ENCODE assay signal across 12 cellular contexts in the genomic region with DNA sequence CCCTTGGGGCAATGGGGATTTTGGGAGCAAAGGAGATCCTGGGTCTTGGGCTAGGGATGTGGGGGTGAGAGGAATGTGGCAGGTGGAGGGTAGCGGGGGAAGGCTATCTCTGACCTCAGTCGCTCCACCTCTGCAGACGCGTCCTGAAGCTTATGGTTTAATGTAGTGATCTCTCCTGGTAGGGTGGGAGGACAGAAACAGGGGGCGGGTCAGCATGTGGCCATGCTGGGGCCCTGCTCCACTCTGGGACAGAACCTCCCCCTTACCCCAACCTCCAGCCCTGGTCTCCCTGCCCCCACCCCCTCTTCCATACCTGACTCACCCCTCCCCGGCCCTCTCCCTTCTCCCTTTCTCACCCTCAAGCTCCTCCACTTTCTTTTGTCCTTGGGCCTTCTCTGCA. TPM values are rescaled to one million over a fixed set of nuclear protein-coding genes. Genes with fewer than 3 reads are reported as not detected.
DNase-seq lines count a peak whose midpoint lies in the region; ATAC-seq, FAIRE-seq and TF ChIP-seq lines count a peak whose summit lies in the region.
"Had no signal": no experiment of that assay in that cellular context is flagged by ENCODE, and none has a peak within 500 bp of the region (broad histone marks: within the 10 kb centered on the region; RNA-seq: fewer than 3 reads in every experiment).

No MANE protein-coding gene starts in this region.

- H2AK5ac ChIP-seq in trophoblast cell (ENCODE audit: low read length) = no peak overlapping the region

- no peaks in the 10 kb centered on the region for H3K79me2 ChIP-seq in trophoblast cell (ENCODE audit: control insufficient read depth, insufficient read depth, low read length, poor library complexity)

- no peak overlapping the region for H3K4ac ChIP-seq in trophoblast cell (ENCODE audit: low read depth, low read length)

- H3K79me1 ChIP-seq in trophoblast cell (ENCODE audit: low read length) = no peaks in the 10 kb centered on the region

- no peak overlapping the region for H3K4me2 ChIP-seq in trophoblast cell (ENCODE audit: low read length)

- peaks cover 29% of the 10 kb centered on the region for H3K4me1 Mint-ChIP-seq in activated CD8-positive, alpha-beta memory T cell treated with anti-CD3 and anti-CD28 coated beads, Interleukin-2, amount 10 ng/mL, durations not matched to agents 7 days and 5 days
- H3K4me1 Mint-ChIP-seq in activated T-helper 17 cell treated with anti-CD3 and anti-CD28 coated beads, Interleukin-2, amount 50 U/mL, for 72 hours = peaks cover 24% of the 10 kb centered on the region

- no peak for ATAC-seq in activated CD8-positive, alpha-beta memory T cell treated with anti-CD3 and anti-CD28 coated beads, Interleukin-2, amount 10 ng/mL, durations not matched to agents 7 days and 5 days
- ATAC-seq in activated T-helper 17 cell treated with anti-CD3 and anti-CD28 coated beads, Interleukin-2, amount 50 U/mL, for 72 hours (replicated peaks) = no peak
- ATAC-seq in thoracic aorta (ENCODE audit: insufficient number of reproducible peaks, low FRiP score, low read depth) (no peak), mucosa of descending colon (no peak)

- H3K36me3 ChIP-seq in thoracic aorta = no peaks in the 10 kb centered on the region
- no peaks in the 10 kb centered on the region for H3K36me3 ChIP-seq in trophoblast cell (ENCODE audit: control insufficient read depth in 1 of 2, insufficient read depth in 2 of 2, low read length in 2 of 2)
- no peaks in the 10 kb centered on the region for H3K36me3 ChIP-seq in mucosa of descending colon (ENCODE audit: low read depth)

- no peak overlapping the region for H4K12ac ChIP-seq in trophoblast cell (ENCODE audit: low read depth, low read length)

- TF ChIP-seq CTCF in thoracic aorta (IDR thresholded peaks at IDR 0.05) (no peak), mucosa of descending colon (IDR thresholded peaks at IDR 0.05) (no peak)

- H2BK12ac ChIP-seq in trophoblast cell (ENCODE audit: low read length) = no peak overlapping the region

- intact Hi-C loops in mucosa of descending colon (cut with DNase I, micrococcal nuclease) = no loop called here

- CTCF ChIA-PET in activated CD8-positive, alpha-beta memory T cell treated with anti-CD3 and anti-CD28 coated beads, Interleukin-2, amount 10 ng/mL, durations not matched to agents 7 days and 5 days (lab: Charles Lee) = interaction anchor here (0.9 to 3.8 kb wide), 4 partner anchors 13 to 95 kb away, joined by 3 to 20 read pairs (median 5); partner anchors contain the start of gene DDA1

- H3K4me3 ChIP-seq in thoracic aorta (peak overlapping the region; percentile 70), trophoblast cell (ENCODE audit: low read depth, low read length) (no peak overlapping the region), mucosa of descending colon (no peak overlapping the region)

- no peak for FAIRE-seq in GM19239 (lab: Jason Lieb, UNC)

- H3K27me3 Mint-ChIP-seq in activated CD8-positive, alpha-beta memory T cell treated with anti-CD3 and anti-CD28 coated beads, Interleukin-2, amount 10 ng/mL, durations not matched to agents 7 days and 5 days = no peaks in the 10 kb centered on the region
- H3K27me3 Mint-ChIP-seq in activated T-helper 17 cell treated with anti-CD3 and anti-CD28 coated beads, Interleukin-2, amount 50 U/mL, for 72 hours = no peaks in the 10 kb centered on the region

- no peak overlapping the region for H3K23ac ChIP-seq in trophoblast cell (ENCODE audit: low read length)

- H4K8ac ChIP-seq in trophoblast cell (ENCODE audit: low read depth, low read length) = no peak overlapping the region

- H3K4me3 Mint-ChIP-seq in activated CD8-positive, alpha-beta memory T cell treated with anti-CD3 and anti-CD28 coated beads, Interleukin-2, amount 10 ng/mL, durations not matched to agents 7 days and 5 days = peak overlapping the region; percentile 94
- peak overlapping the region; percentile 89 for H3K4me3 Mint-ChIP-seq in activated T-helper 17 cell treated with anti-CD3 and anti-CD28 coated beads, Interleukin-2, amount 50 U/mL, for 72 hours

- H3K9ac ChIP-seq in trophoblast cell (ENCODE audit: low read length) = no peak overlapping the region

- no peak overlapping the region for H2BK120ac ChIP-seq in trophoblast cell (ENCODE audit: insufficient read depth, low read length, poor library complexity)

- peak; percentile 53 for DNase-seq in activated CD8-positive, alpha-beta memory T cell treated with anti-CD3 and anti-CD28 coated beads, Interleukin-2, amount 10 ng/mL, durations not matched to agents 7 days and 5 days
- DNase-seq in activated CD8-positive, alpha-beta memory T cell treated with anti-CD3 and anti-CD28 coated beads, Interleukin-2, amount 50 U/mL, for 48 hours = no peak
- DNase-seq in thoracic aorta (ENCODE audit: low spot score) (no peak), trophoblast cell (no peak), GM19239 (ENCODE audit: insufficient read length, low spot score) (no peak), mucosa of descending colon (no peak)
- DNase-seq: AML-193; left colon; NK-92 treated with Interleukin-12 subunit alpha and Interleukin-12 subunit beta, amount 100 ng/mL, for 24 hours had no signal

- peak overlapping the region; percentile 97 for H3K27ac Mint-ChIP-seq in activated CD8-positive, alpha-beta memory T cell treated with anti-CD3 and anti-CD28 coated beads, Interleukin-2, amount 10 ng/mL, durations not matched to agents 7 days and 5 days
- H3K27ac Mint-ChIP-seq in activated T-helper 17 cell treated with anti-CD3 and anti-CD28 coated beads, Interleukin-2, amount 50 U/mL, for 72 hours = peak overlapping the region; percentile 73

- H3K18ac ChIP-seq in trophoblast cell (ENCODE audit: low read length) = no peak overlapping the region

- peaks cover 41% of the 10 kb centered on the region for H3K36me3 Mint-ChIP-seq in activated CD8-positive, alpha-beta memory T cell treated with anti-CD3 and anti-CD28 coated beads, Interleukin-2, amount 10 ng/mL, durations not matched to agents 7 days and 5 days
- H3K36me3 Mint-ChIP-seq in activated T-helper 17 cell treated with anti-CD3 and anti-CD28 coated beads, Interleukin-2, amount 50 U/mL, for 72 hours (ENCODE audit: low read depth) = peaks cover 61% of the 10 kb centered on the region

- no peak overlapping the region for H3K14ac ChIP-seq in trophoblast cell (ENCODE audit: low read length)

- H3K9me3 ChIP-seq in thoracic aorta = no peaks in the 10 kb centered on the region
- H3K9me3 ChIP-seq in trophoblast cell (ENCODE audit: insufficient read depth, low read depth, low read length) = peaks cover 3% of the 10 kb centered on the region
- H3K9me3 ChIP-seq in mucosa of descending colon = no peaks in the 10 kb centered on the region

- no CpG with 5 or more reads among the region's 6 CpGs for WGBS in trophoblast cell (ENCODE audit: extremely low coverage, insufficient coverage, insufficient read length)

- H3K9me3 Mint-ChIP-seq in activated CD8-positive, alpha-beta memory T cell treated with anti-CD3 and anti-CD28 coated beads, Interleukin-2, amount 10 ng/mL, durations not matched to agents 7 days and 5 days (ENCODE audit: low read depth) = no peaks in the 10 kb centered on the region
- no peaks in the 10 kb centered on the region for H3K9me3 Mint-ChIP-seq in activated T-helper 17 cell treated with anti-CD3 and anti-CD28 coated beads, Interleukin-2, amount 50 U/mL, for 72 hours

- no peaks in the 10 kb centered on the region for H3K27me3 ChIP-seq in layer of hippocampus (ENCODE audit: control insufficient read depth, insufficient read depth, low read length)
- no peaks in the 10 kb centered on the region for H3K27me3 ChIP-seq in thoracic aorta (replicated peaks; ENCODE audit: insufficient read depth)
- no peaks in the 10 kb centered on the region for H3K27me3 ChIP-seq in trophoblast cell (ENCODE audit: insufficient read depth, low read length)

- no peak overlapping the region for H4K91ac ChIP-seq in trophoblast cell (ENCODE audit: low read depth, low read length)

- H3K27ac ChIP-seq in layer of hippocampus (ENCODE audit: low read depth, low read length) = peak overlapping the region; percentile 73
- H3K27ac ChIP-seq in thoracic aorta = no peak overlapping the region
- no peak overlapping the region for H3K27ac ChIP-seq in trophoblast cell (ENCODE audit: low read depth, low read length)

- H3K4me1 ChIP-seq in thoracic aorta (ENCODE audit: control insufficient read depth in 1 of 2, low read depth in 2 of 2) = peaks cover 22 to 35% of the 10 kb centered on the region in 2 donors
- H3K4me1 ChIP-seq in trophoblast cell (ENCODE audit: control insufficient read depth in 1 of 2, insufficient read depth in 2 of 2, low read length in 2 of 2) = peaks cover 11 to 12% of the 10 kb centered on the region in 2 experiments
- H3K4me1 ChIP-seq in mucosa of descending colon (ENCODE audit: low read depth) = no peaks in the 10 kb centered on the region

- no peak overlapping the region for H2BK5ac ChIP-seq in trophoblast cell (ENCODE audit: low read depth, low read length, poor library complexity)

- H2AFZ ChIP-seq in trophoblast cell (ENCODE audit: insufficient read depth, low read length, poor library complexity) = no peak overlapping the region

RNA-seq across cellular contexts. Expression of gene BST2, which starts 1.4 kb away (rescaled TPM):
- 100 to 1,000 TPM; 298 to 361 TPM for total RNA-seq in activated CD8-positive, alpha-beta memory T cell treated with anti-CD3 and anti-CD28 coated beads, Interleukin-2, amount 10 ng/mL, durations not matched to agents 7 days and 5 days
- 100 to 1,000 TPM; 130 to 154 TPM for total RNA-seq in activated T-helper 17 cell treated with anti-CD3 and anti-CD28 coated beads, Interleukin-2, amount 50 U/mL, for 72 hours
- total RNA-seq in thoracic aorta = 100 to 1,000 TPM; 113 to 144 TPM
- polyA plus RNA-seq in trophoblast cell (2013) = 0.72 and 0.79 TPM in 2 replicates
- total RNA-seq in mucosa of descending colon = 10 to 100 TPM in 2 of 3 donors, 1 to 10 TPM in 1; 9.7 to 72.6 (median 28.2) TPM

RNA-seq across cellular contexts. Expression of gene CCDC194, which starts 10.0 kb away (rescaled TPM):
- total RNA-seq in activated CD8-positive, alpha-beta memory T cell treated with anti-CD3 and anti-CD28 coated beads, Interleukin-2, amount 10 ng/mL, durations not matched to agents 7 days and 5 days = 1 to 10 TPM; 4.3 to 5.9 TPM
- 1 to 10 TPM; 1.8 to 4.8 TPM for total RNA-seq in activated T-helper 17 cell treated with anti-CD3 and anti-CD28 coated beads, Interleukin-2, amount 50 U/mL, for 72 hours
- not detected for total RNA-seq in thoracic aorta
- not detected in 2 replicates for polyA plus RNA-seq in trophoblast cell (2013)
- total RNA-seq in mucosa of descending colon = under 1 TPM in 2 of 3 donors, not detected in 1; 0.53 to 0.54 TPM
- polyA plus RNA-seq: adipose tissue had no signal

RNA-seq across cellular contexts. Expression of gene MVB12A, which starts 15.8 kb away (rescaled TPM):
- total RNA-seq in activated CD8-positive, alpha-beta memory T cell treated with anti-CD3 and anti-CD28 coated beads, Interleukin-2, amount 10 ng/mL, durations not matched to agents 7 days and 5 days = 10 to 100 TPM; 40.4 to 51.1 TPM
- 10 to 100 TPM; 42.6 to 48.9 TPM for total RNA-seq in activated T-helper 17 cell treated with anti-CD3 and anti-CD28 coated beads, Interleukin-2, amount 50 U/mL, for 72 hours
- total RNA-seq in thoracic aorta (100 to 1,000 TPM in 1 of 2 donors, 10 to 100 TPM in 1; 25.3 to 103 TPM), mucosa of descending colon (10 to 100 TPM; 42.7 to 53.3 (median 52.1) TPM)
- 44.4 and 46.3 TPM in 2 replicates for polyA plus RNA-seq in trophoblast cell (2013)

RNA-seq across cellular contexts. Expression of gene PLVAP, which starts 26.9 kb away (rescaled TPM):
- total RNA-seq in activated CD8-positive, alpha-beta memory T cell treated with anti-CD3 and anti-CD28 coated beads, Interleukin-2, amount 10 ng/mL, durations not matched to agents 7 days and 5 days = not detected
- under 1 TPM in 1 of 2 donors, not detected in 1; 0.53 TPM for total RNA-seq in activated T-helper 17 cell treated with anti-CD3 and anti-CD28 coated beads, Interleukin-2, amount 50 U/mL, for 72 hours
- total RNA-seq in thoracic aorta = 100 to 1,000 TPM; 120 to 126 TPM
- polyA plus RNA-seq in trophoblast cell (2013) = 0.01 and 0.04 TPM in 2 replicates
- total RNA-seq in mucosa of descending colon = 10 to 100 TPM; 22.2 to 42.2 (median 32.8) TPM

RNA-seq across cellular contexts. Expression of gene TMEM221, which starts 44.5 kb away (rescaled TPM):
- not detected for total RNA-seq in activated CD8-positive, alpha-beta memory T cell treated with anti-CD3 and anti-CD28 coated beads, Interleukin-2, amount 10 ng/mL, durations not matched to agents 7 days and 5 days
- not detected for total RNA-seq in activated T-helper 17 cell treated with anti-CD3 and anti-CD28 coated beads, Interleukin-2, amount 50 U/mL, for 72 hours
- not detected for total RNA-seq in thoracic aorta
- 0.07 TPM in 2 replicates for polyA plus RNA-seq in trophoblast cell (2013)
- under 1 TPM in 2 of 3 donors, not detected in 1; 0.34 to 0.51 TPM for total RNA-seq in mucosa of descending colon
